In genomic region chr18:33923980-33924379, GRCh38 we compare ENCODE assay signal across 17 cellular contexts.
DNase-seq lines count a peak whose midpoint lies in the region; ATAC-seq and TF ChIP-seq lines count a peak whose summit lies in the region.
"Had no signal": no experiment of that assay in that cellular context is flagged by ENCODE, and none has a peak within 500 bp of the region (broad histone marks: within the 10 kb centered on the region; RNA-seq: fewer than 3 reads in every experiment).

No MANE protein-coding gene starts in this region.

- no peaks in the 10 kb centered on the region for H4K20me1 ChIP-seq in SK-N-SH (ENCODE audit: insufficient read depth)

- H2AFZ ChIP-seq in SK-N-SH (ENCODE audit: low read depth) = no peak overlapping the region
- H2AFZ ChIP-seq: GM23338 had no signal

- CTCF ChIA-PET in SK-N-SH (lab: Yijun Ruan, JAX) = interaction anchor here (1.0 kb wide), 1 partner anchor 85 kb away, joined by 3 read pairs; no protein-coding TSS in a partner anchor

- TF ChIP-seq CTCF in SK-N-SH (IDR thresholded peaks at IDR 0.05) = no peak
- no peak for TF ChIP-seq CTCF in gastrocnemius medialis (IDR thresholded peaks at IDR 0.05 in 4 of 5, conservative IDR thresholded peaks at IDR 0.05 in 1 of 5)
- TF ChIP-seq CTCF in mucosa of descending colon (IDR thresholded peaks at IDR 0.05) = no peak

- H3K9me2 ChIP-seq in SK-N-SH = no peaks in the 10 kb centered on the region

- peaks cover 4% of the 10 kb centered on the region for H3F3A ChIP-seq in SK-N-SH (replicated peaks; ENCODE audit: insufficient read depth)

- no peak overlapping the region for H3K9ac ChIP-seq in SK-N-SH

- ATAC-seq in gastrocnemius medialis (no peak), mucosa of descending colon (no peak), GM21390 (IDR thresholded peaks at IDR 0.05; ENCODE audit: unreplicated experiment) (no peak)
- ATAC-seq: GM23338 had no signal

- H3K36me3 ChIP-seq in SK-N-SH (replicated peaks in 1 of 2; ENCODE audit: control insufficient read depth in 1 of 2, insufficient read depth in 2 of 2, low read length in 1 of 2) = no peaks in the 10 kb centered on the region
- no peaks in the 10 kb centered on the region for H3K36me3 ChIP-seq in gastrocnemius medialis
- H3K36me3 ChIP-seq in mucosa of descending colon (ENCODE audit: low read depth) = no peaks in the 10 kb centered on the region
- H3K36me3 ChIP-seq: esophagus squamous epithelium, neutrophil, spleen had no signal

- H3K4me3 ChIP-seq in SK-N-SH (ENCODE audit: low read depth in 2 of 2, low read length in 1 of 2) (no peak overlapping the region; a peak in 1 of 4 replicates), gastrocnemius medialis (no peak overlapping the region), mucosa of descending colon (no peak overlapping the region)
- H3K4me3 ChIP-seq: esophagus squamous epithelium, GM23338, spleen had no signal

- H3K4me1 ChIP-seq in SK-N-SH (ENCODE audit: control insufficient read depth in 1 of 2, insufficient read depth in 2 of 2, low read depth in 1 of 2, low read length in 1 of 2) = peaks cover 0 to 5% of the 10 kb centered on the region in 2 experiments; a peak in 2 of 4 replicates
- H3K4me1 ChIP-seq in gastrocnemius medialis = no peaks in the 10 kb centered on the region
- H3K4me1 ChIP-seq in mucosa of descending colon (ENCODE audit: low read depth) = no peaks in the 10 kb centered on the region
- H3K4me1 ChIP-seq: esophagus squamous epithelium, spleen had no signal

- H3K4me2 ChIP-seq in SK-N-SH = no peak overlapping the region
- H3K4me2 ChIP-seq: GM23338 had no signal

- POLR2A ChIA-PET in SK-N-SH (lab: Yijun Ruan, JAX) = no interaction called here

- H3K9me3 ChIP-seq in SK-N-SH (no peaks in the 10 kb centered on the region), gastrocnemius medialis (no peaks in the 10 kb centered on the region), mucosa of descending colon (no peaks in the 10 kb centered on the region)
- H3K9me3 ChIP-seq: esophagus squamous epithelium, neutrophil, spleen had no signal

- TF ChIP-seq POLR2A in gastrocnemius medialis (IDR thresholded peaks at IDR 0.05) = no peak

- peak; percentile 95 for DNase-seq in COR-L47 (lab: John Stamatoyannopoulos, UW)
- DNase-seq in NCI-H1417 treated with DMSO at 0.1 percent for 48 hours (lab: John Stamatoyannopoulos, UW) = peak; percentile 96
- peak; percentile 91 for DNase-seq in NCI-H2227 treated with DMSO at 0.1 percent for 48 hours (lab: John Stamatoyannopoulos, UW)
- DNase-seq in SK-N-SH = peak; percentile 49
- DNase-seq in gastrocnemius medialis = no peak
- DNase-seq in mucosa of descending colon = no peak
- DNase-seq in islet precursor cell = no peak
- DNase-seq: activated naive CD8-positive, alpha-beta T cell treated with anti-CD3 and anti-CD28 coated beads for 36 hours; effector CD8-positive, alpha-beta T cell; esophagus squamous epithelium; KBM-7; NCI-H82; spleen; SW 1271 had no signal

- H3K79me2 ChIP-seq in SK-N-SH (ENCODE audit: insufficient read depth) = no peaks in the 10 kb centered on the region

- TF ChIP-seq RAD21 in SK-N-SH (IDR thresholded peaks at IDR 0.05; ENCODE audit: low read length) = peak; percentile 28

- WGBS in SK-N-SH (ENCODE audit: low lambda C conversion rate) = 18% methylated on average over 3 of the region's 3 CpGs

- intact Hi-C loops in gastrocnemius medialis (cut with DNase I; ENCODE audit: low total_unique reads) = no loop called here
- intact Hi-C loops in mucosa of descending colon (cut with DNase I, micrococcal nuclease) = no loop called here

- TF ChIP-seq EP300 in SK-N-SH (IDR thresholded peaks at IDR 0.05; ENCODE audit: borderline replicate concordance in 1 of 2, low read depth in 1 of 2, low read length in 1 of 2) = peak in 1 of 2 experiments; percentile 67; a peak in 2 of 4 replicates

- H3K27me3 ChIP-seq in SK-N-SH (ENCODE audit: insufficient read depth) = no peaks in the 10 kb centered on the region
- no peaks in the 10 kb centered on the region for H3K27me3 ChIP-seq in gastrocnemius medialis
- H3K27me3 ChIP-seq: esophagus squamous epithelium, neutrophil, spleen had no signal

- in situ Hi-C loops in gastrocnemius medialis (cut with MboI; ENCODE audit: low sequenced_read_pairs in 4 of 4) = no loop called here

- peak overlapping the region in 1 of 2 experiments; percentile 92; a peak in 2 of 4 replicates for H3K27ac ChIP-seq in SK-N-SH (ENCODE audit: low read depth in 2 of 2, low read length in 1 of 2)
- no peak overlapping the region for H3K27ac ChIP-seq in gastrocnemius medialis
- H3K27ac ChIP-seq: esophagus squamous epithelium, neutrophil, spleen had no signal

TF ChIP-seq in SK-N-SH, 30 proteins besides CTCF, POLR2A, EP300 and RAD21:
- peak; percentile 79 for TF ChIP-seq CHD2 (IDR thresholded peaks at IDR 0.05; ENCODE audit: low read length, partially characterized antibody)
- no peak for TF ChIP-seq MAX (IDR thresholded peaks at IDR 0.05; ENCODE audit: low read depth)
- peak; percentile 33; the same call in 1 of the 2 replicates for TF ChIP-seq RFX5 (IDR thresholded peaks at IDR 0.05; ENCODE audit: low read length)
- TF ChIP-seq GATA2 (CRISPR knock-in tag; IDR thresholded peaks at IDR 0.05) = peak; percentile 92
- TF ChIP-seq MXI1 (IDR thresholded peaks at IDR 0.05; ENCODE audit: low read depth, low read length) = peak; percentile 23; the same call in 1 of the 2 replicates
- no peak for TF ChIP-seq FOXJ3 (CRISPR knock-in tag; IDR thresholded peaks at IDR 0.05)

Comparison
In these comparisons a context has a peak if more than half of its experiments do, and no peak if none do; other contexts are left out.
1. DNase-seq: peak in COR-L47 (single experiment), NCI-H1417 treated with DMSO at 0.1 percent for 48 hours (single experiment), NCI-H2227 treated with DMSO at 0.1 percent for 48 hours (single experiment) and SK-N-SH (single experiment); none in gastrocnemius medialis (0 of 2), mucosa of descending colon (0 of 3) and islet precursor cell (single experiment).